Comparison of ENCODE assay signal across 2 cellular contexts in genomic region chr20:63369024-63369530, GRCh38.
TF ChIP-seq lines count a peak whose summit lies in the region.

No MANE protein-coding gene starts in this region.

TF ChIP-seq in HepG2, 621 proteins besides CTCF, POLR2A, EP300 and RAD21:
- TF ChIP-seq BCL6 (CRISPR knock-in tag; IDR thresholded peaks at IDR 0.05) (no peak), MXD1 (CRISPR knock-in tag; IDR thresholded peaks at IDR 0.05) (no peak), JUNB (CRISPR knock-in tag; IDR thresholded peaks at IDR 0.05; ENCODE audit: borderline replicate concordance) (0 out of 2 replicates have a peak, but pooled peaks have one; percentile 14), ZNF782 (CRISPR knock-in tag; IDR thresholded peaks at IDR 0.05; ENCODE audit: borderline replicate concordance) (no peak), ZBTB2 (CRISPR knock-in tag; IDR thresholded peaks at IDR 0.05; ENCODE audit: low read depth) (no peak)

TF ChIP-seq in H1, 55 proteins besides CTCF, POLR2A, EP300 and RAD21:
- TF ChIP-seq SP1 (IDR thresholded peaks at IDR 0.05; ENCODE audit: low read depth, low read length), result no peak
TF ChIP-seq in H1: peak in this region for 0.
